ENCODE assay signal across 1 cellular context in the genomic region with DNA sequence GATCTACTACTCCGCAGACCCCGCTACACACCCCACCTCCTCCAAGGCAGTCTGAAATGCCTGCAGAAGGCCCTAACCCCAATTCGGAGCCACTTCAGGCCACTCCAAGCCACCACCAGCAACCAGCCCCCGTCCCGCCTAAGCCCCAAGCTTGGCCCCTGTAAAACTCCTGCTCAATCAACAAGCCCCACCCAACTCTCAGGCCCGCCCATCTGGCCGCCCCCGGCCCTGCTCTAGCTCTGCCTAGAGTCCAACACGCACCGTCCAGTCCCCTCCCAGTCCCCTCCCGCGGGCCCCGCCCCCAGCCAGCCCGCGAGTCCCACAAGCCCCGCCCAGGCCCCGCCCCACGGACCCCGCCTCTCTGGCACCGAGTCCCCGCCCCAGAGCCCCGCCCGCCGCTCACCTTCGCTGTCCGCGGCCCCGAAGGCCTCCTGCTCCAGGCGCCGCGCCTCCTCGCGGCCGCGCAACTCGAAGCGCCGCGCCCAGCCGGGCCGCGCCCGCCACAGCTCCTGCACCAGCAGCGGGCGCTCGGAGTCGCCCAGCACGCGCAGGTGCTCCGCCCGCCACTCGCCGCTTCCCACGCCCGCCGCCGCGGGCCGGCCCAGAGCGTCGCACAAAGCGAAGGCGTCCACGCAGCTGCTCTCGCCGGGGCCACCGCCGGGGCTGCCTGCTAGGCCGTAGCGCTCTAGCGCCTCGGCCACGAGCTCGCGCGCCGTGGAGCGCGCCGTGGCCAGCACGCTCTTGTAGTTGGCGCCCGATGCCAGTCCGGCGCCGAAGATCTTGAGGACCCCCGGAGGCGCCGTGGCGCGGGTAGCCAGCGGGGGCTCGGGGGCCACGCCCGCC.
TF ChIP-seq lines count a peak whose summit lies in the region.

No MANE protein-coding gene starts in this region.

TF ChIP-seq in K562, 482 proteins besides CTCF, POLR2A, EP300 and RAD21 (continued from another document and continues in another):
- TF ChIP-seq, protein P1, sequence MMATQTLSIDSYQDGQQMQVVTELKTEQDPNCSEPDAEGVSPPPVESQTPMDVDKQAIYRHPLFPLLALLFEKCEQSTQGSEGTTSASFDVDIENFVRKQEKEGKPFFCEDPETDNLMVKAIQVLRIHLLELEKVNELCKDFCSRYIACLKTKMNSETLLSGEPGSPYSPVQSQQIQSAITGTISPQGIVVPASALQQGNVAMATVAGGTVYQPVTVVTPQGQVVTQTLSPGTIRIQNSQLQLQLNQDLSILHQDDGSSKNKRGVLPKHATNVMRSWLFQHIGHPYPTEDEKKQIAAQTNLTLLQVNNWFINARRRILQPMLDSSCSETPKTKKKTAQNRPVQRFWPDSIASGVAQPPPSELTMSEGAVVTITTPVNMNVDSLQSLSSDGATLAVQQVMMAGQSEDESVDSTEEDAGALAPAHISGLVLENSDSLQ (IDR thresholded peaks at IDR 0.05) = peak; percentile 62
- TF ChIP-seq, protein P2, sequence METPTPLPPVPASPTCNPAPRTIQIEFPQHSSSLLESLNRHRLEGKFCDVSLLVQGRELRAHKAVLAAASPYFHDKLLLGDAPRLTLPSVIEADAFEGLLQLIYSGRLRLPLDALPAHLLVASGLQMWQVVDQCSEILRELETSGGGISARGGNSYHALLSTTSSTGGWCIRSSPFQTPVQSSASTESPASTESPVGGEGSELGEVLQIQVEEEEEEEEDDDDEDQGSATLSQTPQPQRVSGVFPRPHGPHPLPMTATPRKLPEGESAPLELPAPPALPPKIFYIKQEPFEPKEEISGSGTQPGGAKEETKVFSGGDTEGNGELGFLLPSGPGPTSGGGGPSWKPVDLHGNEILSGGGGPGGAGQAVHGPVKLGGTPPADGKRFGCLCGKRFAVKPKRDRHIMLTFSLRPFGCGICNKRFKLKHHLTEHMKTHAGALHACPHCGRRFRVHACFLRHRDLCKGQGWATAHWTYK (CRISPR knock-in tag; IDR thresholded peaks at IDR 0.05) = peak; percentile 89
- no peak; the same call in 1 of the 2 replicates for TF ChIP-seq POLR2AphosphoS5 (IDR thresholded peaks at IDR 0.05; ENCODE audit: control insufficient read depth, insufficient read depth, low read depth, low read length)
- TF ChIP-seq HNRNPLL (IDR thresholded peaks at IDR 0.05; ENCODE audit: low read depth, low read length, poor library complexity, severe bottlenecking) = no peak
- TF ChIP-seq E2F5 (CRISPR knock-in tag; IDR thresholded peaks at IDR 0.05) = no peak
- TF ChIP-seq, protein P3, sequence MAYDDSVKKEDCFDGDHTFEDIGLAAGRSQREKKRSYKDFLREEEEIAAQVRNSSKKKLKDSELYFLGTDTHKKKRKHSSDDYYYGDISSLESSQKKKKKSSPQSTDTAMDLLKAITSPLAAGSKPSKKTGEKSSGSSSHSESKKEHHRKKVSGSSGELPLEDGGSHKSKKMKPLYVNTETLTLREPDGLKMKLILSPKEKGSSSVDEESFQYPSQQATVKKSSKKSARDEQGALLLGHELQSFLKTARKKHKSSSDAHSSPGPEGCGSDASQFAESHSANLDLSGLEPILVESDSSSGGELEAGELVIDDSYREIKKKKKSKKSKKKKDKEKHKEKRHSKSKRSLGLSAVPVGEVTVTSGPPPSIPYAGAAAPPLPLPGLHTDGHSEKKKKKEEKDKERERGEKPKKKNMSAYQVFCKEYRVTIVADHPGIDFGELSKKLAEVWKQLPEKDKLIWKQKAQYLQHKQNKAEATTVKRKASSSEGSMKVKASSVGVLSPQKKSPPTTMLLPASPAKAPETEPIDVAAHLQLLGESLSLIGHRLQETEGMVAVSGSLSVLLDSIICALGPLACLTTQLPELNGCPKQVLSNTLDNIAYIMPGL (CRISPR knock-in tag; IDR thresholded peaks at IDR 0.05) = 0 out of 2 replicates have a peak, but pooled peaks have one; percentile 44
- TF ChIP-seq RBFOX2 (IDR thresholded peaks at IDR 0.05; ENCODE audit: low read depth, low read length) = peak; percentile 83
- TF ChIP-seq RBBP5 (IDR thresholded peaks at IDR 0.05; ENCODE audit: borderline replicate concordance, insufficient read depth, low read length, poor library complexity, severe bottlenecking) = peak; percentile 75
- TF ChIP-seq CEBPG (CRISPR knock-in tag; IDR thresholded peaks at IDR 0.05) = 0 out of 2 replicates have a peak, but pooled peaks have one; percentile 9
- no peak for TF ChIP-seq CEBPG (tag; conservative IDR thresholded peaks at IDR 0.05 in 1 of 2, IDR thresholded peaks at IDR 0.05 in 1 of 2)
- no peak for TF ChIP-seq NFYB (IDR thresholded peaks at IDR 0.05; ENCODE audit: extremely low read depth, insufficient read length)
- no peak for TF ChIP-seq BDP1 (IDR thresholded peaks at IDR 0.05; ENCODE audit: insufficient read depth, insufficient read length)
- TF ChIP-seq MCM7 (IDR thresholded peaks at IDR 0.05) = no peak
- 0 out of 2 replicates have a peak, but pooled peaks have one; percentile 74 for TF ChIP-seq ZNF766 (CRISPR knock-in tag; conservative IDR thresholded peaks at IDR 0.05)
- TF ChIP-seq MXI1 (IDR thresholded peaks at IDR 0.05; ENCODE audit: low read depth, low read length) = peak; percentile 29; the same call in 1 of the 2 replicates
- TF ChIP-seq EHMT2 (IDR thresholded peaks at IDR 0.05) = no peak
- TF ChIP-seq, protein P4, sequence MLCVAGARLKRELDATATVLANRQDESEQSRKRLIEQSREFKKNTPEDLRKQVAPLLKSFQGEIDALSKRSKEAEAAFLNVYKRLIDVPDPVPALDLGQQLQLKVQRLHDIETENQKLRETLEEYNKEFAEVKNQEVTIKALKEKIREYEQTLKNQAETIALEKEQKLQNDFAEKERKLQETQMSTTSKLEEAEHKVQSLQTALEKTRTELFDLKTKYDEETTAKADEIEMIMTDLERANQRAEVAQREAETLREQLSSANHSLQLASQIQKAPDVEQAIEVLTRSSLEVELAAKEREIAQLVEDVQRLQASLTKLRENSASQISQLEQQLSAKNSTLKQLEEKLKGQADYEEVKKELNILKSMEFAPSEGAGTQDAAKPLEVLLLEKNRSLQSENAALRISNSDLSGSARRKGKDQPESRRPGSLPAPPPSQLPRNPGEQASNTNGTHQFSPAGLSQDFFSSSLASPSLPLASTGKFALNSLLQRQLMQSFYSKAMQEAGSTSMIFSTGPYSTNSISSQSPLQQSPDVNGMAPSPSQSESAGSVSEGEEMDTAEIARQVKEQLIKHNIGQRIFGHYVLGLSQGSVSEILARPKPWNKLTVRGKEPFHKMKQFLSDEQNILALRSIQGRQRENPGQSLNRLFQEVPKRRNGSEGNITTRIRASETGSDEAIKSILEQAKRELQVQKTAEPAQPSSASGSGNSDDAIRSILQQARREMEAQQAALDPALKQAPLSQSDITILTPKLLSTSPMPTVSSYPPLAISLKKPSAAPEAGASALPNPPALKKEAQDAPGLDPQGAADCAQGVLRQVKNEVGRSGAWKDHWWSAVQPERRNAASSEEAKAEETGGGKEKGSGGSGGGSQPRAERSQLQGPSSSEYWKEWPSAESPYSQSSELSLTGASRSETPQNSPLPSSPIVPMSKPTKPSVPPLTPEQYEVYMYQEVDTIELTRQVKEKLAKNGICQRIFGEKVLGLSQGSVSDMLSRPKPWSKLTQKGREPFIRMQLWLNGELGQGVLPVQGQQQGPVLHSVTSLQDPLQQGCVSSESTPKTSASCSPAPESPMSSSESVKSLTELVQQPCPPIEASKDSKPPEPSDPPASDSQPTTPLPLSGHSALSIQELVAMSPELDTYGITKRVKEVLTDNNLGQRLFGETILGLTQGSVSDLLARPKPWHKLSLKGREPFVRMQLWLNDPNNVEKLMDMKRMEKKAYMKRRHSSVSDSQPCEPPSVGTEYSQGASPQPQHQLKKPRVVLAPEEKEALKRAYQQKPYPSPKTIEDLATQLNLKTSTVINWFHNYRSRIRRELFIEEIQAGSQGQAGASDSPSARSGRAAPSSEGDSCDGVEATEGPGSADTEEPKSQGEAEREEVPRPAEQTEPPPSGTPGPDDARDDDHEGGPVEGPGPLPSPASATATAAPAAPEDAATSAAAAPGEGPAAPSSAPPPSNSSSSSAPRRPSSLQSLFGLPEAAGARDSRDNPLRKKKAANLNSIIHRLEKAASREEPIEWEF (CRISPR knock-in tag; IDR thresholded peaks at IDR 0.05) = no peak
- TF ChIP-seq ZNF764 (CRISPR knock-in tag; IDR thresholded peaks at IDR 0.05; ENCODE audit: low read depth) = no peak
- peak; percentile 80 for TF ChIP-seq MYC (IDR thresholded peaks at IDR 0.05; ENCODE audit: low read depth, low read length)
- TF ChIP-seq MYC (CRISPR knock-in tag; IDR thresholded peaks at IDR 0.05; ENCODE audit: borderline replicate concordance, low read depth) = no peak
- TF ChIP-seq SMARCE1 (IDR thresholded peaks at IDR 0.05) = 0 out of 2 replicates have a peak, but pooled peaks have one; percentile 36
- no peak for TF ChIP-seq CEBPB (tag; IDR thresholded peaks at IDR 0.05)
- no peak for TF ChIP-seq ZKSCAN3 (CRISPR knock-in tag; IDR thresholded peaks at IDR 0.05)
- peak; percentile 45 for TF ChIP-seq RBM22 (IDR thresholded peaks at IDR 0.05; ENCODE audit: low read depth, low read length, poor library complexity, severe bottlenecking)
- TF ChIP-seq MED1 (CRISPR knock-in tag; IDR thresholded peaks at IDR 0.05; ENCODE audit: borderline replicate concordance) = 0 out of 2 replicates have a peak, but pooled peaks have one; percentile 41
- 0 out of 2 replicates have a peak, but pooled peaks have one; percentile 30 for TF ChIP-seq ZNF143 (CRISPR knock-in tag; IDR thresholded peaks at IDR 0.05)
- TF ChIP-seq KDM2B (CRISPR knock-in tag; IDR thresholded peaks at IDR 0.05) = 0 out of 2 replicates have a peak, but pooled peaks have one; percentile 69
- TF ChIP-seq ZNF449 (CRISPR knock-in tag; IDR thresholded peaks at IDR 0.05) = no peak
- TF ChIP-seq MYBL2 (IDR thresholded peaks at IDR 0.05; ENCODE audit: low read depth) = no peak
- no peak for TF ChIP-seq MYBL2 (CRISPR knock-in tag; IDR thresholded peaks at IDR 0.05; ENCODE audit: borderline replicate concordance)
- no peak for TF ChIP-seq GTF2E2 (tag; IDR thresholded peaks at IDR 0.05)
- no peak for TF ChIP-seq KDM5B (IDR thresholded peaks at IDR 0.05; ENCODE audit: insufficient replicate concordance, low read depth, low read length)
- TF ChIP-seq, protein P5, sequence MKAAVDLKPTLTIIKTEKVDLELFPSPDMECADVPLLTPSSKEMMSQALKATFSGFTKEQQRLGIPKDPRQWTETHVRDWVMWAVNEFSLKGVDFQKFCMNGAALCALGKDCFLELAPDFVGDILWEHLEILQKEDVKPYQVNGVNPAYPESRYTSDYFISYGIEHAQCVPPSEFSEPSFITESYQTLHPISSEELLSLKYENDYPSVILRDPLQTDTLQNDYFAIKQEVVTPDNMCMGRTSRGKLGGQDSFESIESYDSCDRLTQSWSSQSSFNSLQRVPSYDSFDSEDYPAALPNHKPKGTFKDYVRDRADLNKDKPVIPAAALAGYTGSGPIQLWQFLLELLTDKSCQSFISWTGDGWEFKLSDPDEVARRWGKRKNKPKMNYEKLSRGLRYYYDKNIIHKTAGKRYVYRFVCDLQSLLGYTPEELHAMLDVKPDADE (conservative IDR thresholded peaks at IDR 0.05; ENCODE audit: control insufficient read depth, low read depth, low read length) = peak; percentile 75
- no peak for TF ChIP-seq CREB3 (tag; conservative IDR thresholded peaks at IDR 0.05; ENCODE audit: low read depth)
